ENCODE assay signal across 8 cellular contexts in genomic region chr3:115819785-115820384, GRCh38.
A peak's percentile ranks its signal among the peaks of the same experiment; 100 is the strongest.
DNase-seq lines count a peak whose midpoint lies in the region; ATAC-seq lines count a peak whose summit lies in the region.

No MANE protein-coding gene starts in this region.

- peak; percentile 97 for ATAC-seq in GM19395 (IDR thresholded peaks at IDR 0.05; ENCODE audit: unreplicated experiment)
- ATAC-seq in HG03442 (IDR thresholded peaks at IDR 0.05; ENCODE audit: unreplicated experiment) = peak; percentile 95

- DNase-seq in COLO829 (ENCODE audit: low spot score) (peak; percentile 80), NCI-H446 treated with DMSO at 0.1 percent for 48 hours (lab: John Stamatoyannopoulos, UW) (peak; percentile 85), ecto neural progenitor cell (ENCODE audit: low spot score) (peak; percentile 48), lung microvascular endothelial cell (ENCODE audit: low read depth in 2 of 2) (peak; percentile 84 to 90)
- DNase-seq in activated CD4-positive, alpha-beta T cell treated with anti-CD3 and anti-CD28 coated beads for 1 hour = peak; percentile 28
- DNase-seq in stimulated activated CD8-positive, alpha-beta memory T cell treated with anti-CD3 and anti-CD28 coated beads, Interleukin-4, amount 100 ng/mL, for 4 hours (ENCODE audit: low read depth in 2 of 2, low spot score in 1 of 2) = peak; percentile 8 to 11

Comparison
In these comparisons a context has a peak if more than half of its experiments do, and no peak if none do; other contexts are left out.
1. Peak in every context shown above with its lines: DNase-seq and ATAC-seq.
2. DNase-seq: peak in every context shown above with its lines; median percentile 87 in lung microvascular endothelial cell; 85 in NCI-H446 treated with DMSO at 0.1 percent for 48 hours; 80 in COLO829; 48 in ecto neural progenitor cell; 28 in activated CD4-positive, alpha-beta T cell treated with anti-CD3 and anti-CD28 coated beads for 1 hour; 10 in stimulated activated CD8-positive, alpha-beta memory T cell treated with anti-CD3 and anti-CD28 coated beads, Interleukin-4, amount 100 ng/mL, for 4 hours.